ENCODE assay signal across 9 cellular contexts in the genomic region with DNA sequence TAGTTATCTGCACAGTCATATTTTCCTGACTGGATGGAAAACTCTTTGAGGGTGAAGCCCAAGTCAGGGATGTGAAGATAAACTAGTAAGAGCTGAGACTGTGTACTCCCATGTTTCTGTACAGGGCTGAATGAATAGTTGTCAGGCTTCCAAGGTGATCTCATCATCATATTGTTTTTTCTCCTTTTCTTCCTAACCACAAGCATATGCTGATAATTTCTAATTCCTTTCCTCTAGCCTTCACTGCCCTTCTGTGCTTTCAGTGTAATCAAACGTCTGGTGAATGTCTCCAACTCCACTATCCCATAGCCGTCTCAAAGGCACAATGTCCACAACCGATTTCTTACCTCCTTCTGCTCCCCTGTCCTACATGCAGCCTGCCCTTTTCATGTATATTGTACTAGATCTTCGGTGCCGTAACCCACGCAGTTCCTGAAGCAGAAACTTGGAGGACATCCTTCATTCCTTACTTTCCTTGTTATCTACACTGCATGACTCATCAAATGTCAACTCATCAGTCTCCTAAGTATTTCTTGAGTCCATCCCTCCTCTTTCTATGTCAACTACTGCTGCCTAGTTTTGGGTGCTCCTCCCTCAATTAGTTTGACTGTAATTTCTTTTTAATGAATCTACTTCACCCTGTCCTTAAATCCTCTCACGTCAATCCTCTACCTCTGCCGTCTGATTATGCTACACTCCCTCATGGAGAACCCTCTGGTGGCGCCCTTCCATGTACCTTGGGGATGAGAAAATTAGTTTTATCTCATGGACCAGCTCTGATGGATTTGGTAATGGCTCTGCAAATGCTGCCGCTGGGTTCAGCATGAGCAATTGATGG. TPM values are rescaled to one million over a fixed set of nuclear protein-coding genes. Genes with fewer than 3 reads are reported as not detected.
DNase-seq lines count a peak whose midpoint lies in the region; ATAC-seq and TF ChIP-seq lines count a peak whose summit lies in the region.
"Had no signal": no experiment of that assay in that cellular context is flagged by ENCODE, and none has a peak within 500 bp of the region (broad histone marks: within the 10 kb centered on the region; RNA-seq: fewer than 3 reads in every experiment).

No MANE protein-coding gene starts in this region.

- no peaks in the 10 kb centered on the region for H3K9me3 ChIP-seq in right lobe of liver
- H3K9me3 ChIP-seq: colonic mucosa had no signal

- DNase-seq in A172 (ENCODE audit: low spot score) (peak; percentile 90), HT-29 (ENCODE audit: low spot score) (peak; percentile 49), brain pericyte (ENCODE audit: low read depth, low spot score) (peak; percentile 63), right lobe of liver (no peak)
- no peak for DNase-seq in stimulated activated naive CD4-positive, alpha-beta T cell (lab: John Stamatoyannopoulos, UW)
- DNase-seq in activated effector memory CD4-positive, alpha-beta T cell treated with Interleukin-2 at 50 U/mL for 16 hours: no peak
- DNase-seq: colonic mucosa had no signal

- 63% methylated on average over 9 of the region's 10 CpGs for WGBS in right lobe of liver (ENCODE audit: insufficient coverage, low coverage, low lambda C conversion rate, missing lambda C conversion rate)

- TF ChIP-seq POLR2A in right lobe of liver (IDR thresholded peaks at IDR 0.05): no peak

- TF ChIP-seq CTCF in right lobe of liver (IDR thresholded peaks at IDR 0.05): no peak

- no peaks in the 10 kb centered on the region for H3K36me3 ChIP-seq in right lobe of liver
- H3K36me3 ChIP-seq: colonic mucosa had no signal

- intact Hi-C loops in right lobe of liver (cut with DNase I): no loop called here

- H3K27ac ChIP-seq in right lobe of liver: no peak overlapping the region
- H3K27ac ChIP-seq: colonic mucosa had no signal

- no peaks in the 10 kb centered on the region for H3K27me3 ChIP-seq in right lobe of liver
- H3K27me3 ChIP-seq: colonic mucosa had no signal

- H3K4me3 ChIP-seq in right lobe of liver: no peak overlapping the region
- H3K4me3 ChIP-seq: colonic mucosa had no signal

- H3K4me1 ChIP-seq in right lobe of liver: peaks cover 0 to 34% (median 10%) of the 10 kb centered on the region in 4 donors
- H3K4me1 ChIP-seq: colonic mucosa had no signal

- ATAC-seq in right lobe of liver: peak; percentile 7 to 50 (median 36)
- ATAC-seq in HG03095 (IDR thresholded peaks at IDR 0.05; ENCODE audit: unreplicated experiment): no peak
- ATAC-seq in GM19455 (IDR thresholded peaks at IDR 0.05; ENCODE audit: unreplicated experiment): no peak

RNA-seq across cellular contexts. Expression of gene NCOA7, which starts 21.9 kb away (rescaled TPM):
- total RNA-seq in A172 (2014; rRNA removed; shearing (Covaris generic)): 5.9 and 9.9 TPM in 2 replicates
- 11.6 and 13.3 TPM in 2 replicates for total RNA-seq in HT-29 (2014; rRNA removed; shearing (Covaris generic))
- total RNA-seq in right lobe of liver: 10 to 100 TPM; 11.4 to 71.8 (median 23.0) TPM

Comparison
In these comparisons a context has a peak if more than half of its experiments do, and no peak if none do; other contexts are left out.
1. DNase-seq: peak in A172 (single experiment), HT-29 (single experiment) and brain pericyte (single experiment); none in right lobe of liver (0 of 3), stimulated activated naive CD4-positive, alpha-beta T cell (0 of 6) and activated effector memory CD4-positive, alpha-beta T cell treated with Interleukin-2 at 50 U/mL for 16 hours (single experiment).
2. ATAC-seq: peak in right lobe of liver (4 of 4); none in HG03095 (single experiment) and GM19455 (single experiment).